8 cellular contexts compared by ENCODE assay signal in genomic region chr19:8208119-8208709, GRCh38. TPM values are rescaled to one million over a fixed set of nuclear protein-coding genes. Genes with fewer than 3 reads are reported as not detected.
DNase-seq lines count a peak whose midpoint lies in the region; ATAC-seq, FAIRE-seq and TF ChIP-seq lines count a peak whose summit lies in the region.

No MANE protein-coding gene starts in this region.

- no peaks in the 10 kb centered on the region for H3K9me3 ChIP-seq in K562 (replicated peaks; ENCODE audit: control insufficient read depth, insufficient read depth, low read depth, low read length)
- no peaks in the 10 kb centered on the region for H3K9me3 ChIP-seq in right lobe of liver
- H3K9me3 ChIP-seq in tibial artery: no peaks in the 10 kb centered on the region

- no peaks in the 10 kb centered on the region for H3K27me3 Mint-ChIP-seq in activated CD4-positive, alpha-beta T cell treated with anti-CD3 and anti-CD28 coated beads for 36 hours

- no peak overlapping the region for H2AFZ ChIP-seq in K562 (ENCODE audit: low read depth, low read length)

- no peaks in the 10 kb centered on the region for H3K9me3 Mint-ChIP-seq in activated CD4-positive, alpha-beta T cell treated with anti-CD3 and anti-CD28 coated beads for 36 hours (ENCODE audit: low read depth)

- no TSS peak for BruUV-seq in K562 (replicated peaks; lab: Mats Ljungman, UMichigan)

- H3K4me1 Mint-ChIP-seq in activated CD4-positive, alpha-beta T cell treated with anti-CD3 and anti-CD28 coated beads for 36 hours: peaks cover 21% of the 10 kb centered on the region

- no peak for TF ChIP-seq POLR2A in K562 (conservative IDR thresholded peaks at IDR 0.05)
- no peak for TF ChIP-seq POLR2A in right lobe of liver (IDR thresholded peaks at IDR 0.05)

- peaks cover 8 to 32% of the 10 kb centered on the region in 2 experiments for H3K4me1 ChIP-seq in K562 (replicated peaks in 1 of 2; ENCODE audit: control insufficient read depth in 2 of 2, insufficient read depth in 2 of 2, low read length in 2 of 2)
- H3K4me1 ChIP-seq in right lobe of liver: peaks cover 0 to 29% (median 4%) of the 10 kb centered on the region in 4 donors
- peaks cover 0 to 27% (median 14%) of the 10 kb centered on the region in 4 donors for H3K4me1 ChIP-seq in tibial artery

- 12% methylated on average over 20 of the region's 26 CpGs for WGBS in K562 (ENCODE audit: insufficient coverage, low coverage, missing lambda C conversion rate)
- WGBS in right lobe of liver (ENCODE audit: insufficient coverage, low coverage, low lambda C conversion rate, missing lambda C conversion rate): 20% methylated on average over 11 of the region's 26 CpGs

- intact Hi-C loops in activated CD4-positive, alpha-beta T cell treated with anti-CD3 and anti-CD28 coated beads for 36 hours (cut with DNase I, micrococcal nuclease): loop anchor here in 1 of 2 experiments (2.0 kb wide), 1 partner anchor 27 kb away; no protein-coding TSS in a partner anchor
- intact Hi-C loops in K562 (cut with micrococcal nuclease): no loop called here
- intact Hi-C loops in right lobe of liver (cut with DNase I): no loop called here
- intact Hi-C loops in tibial artery (cut with DNase I; ENCODE audit: low total_unique reads): no loop called here

- TF ChIP-seq CTCF in K562 (IDR thresholded peaks at IDR 0.05 in 2 of 3, conservative IDR thresholded peaks at IDR 0.05 in 1 of 3; ENCODE audit: insufficient read depth in 2 of 3, low read depth in 1 of 3, low read length in 3 of 3): no peak
- no peak for TF ChIP-seq CTCF in right lobe of liver (IDR thresholded peaks at IDR 0.05)
- TF ChIP-seq CTCF in tibial artery (IDR thresholded peaks at IDR 0.05): no peak

- CTCF ChIA-PET in activated CD4-positive, alpha-beta T cell treated with anti-CD3 and anti-CD28 coated beads for 36 hours (lab: Charles Lee): interaction anchor here (1.3 kb wide), 1 partner anchor 10 kb away, joined by 3 read pairs; no protein-coding TSS in a partner anchor
- CTCF ChIA-PET in K562 (lab: Yijun Ruan, JAX; ENCODE audit: low intra/inter-chr PET ratio): no interaction called here

- H3K9me1 ChIP-seq in K562 (ENCODE audit: control insufficient read depth, insufficient read depth, low read length): no peaks in the 10 kb centered on the region

- peak overlapping the region; percentile 18; the same call in 1 of the 2 replicates for H3K4me2 ChIP-seq in K562 (ENCODE audit: insufficient read depth, low read length)

- ATAC-seq in activated CD4-positive, alpha-beta T cell treated with anti-CD3 and anti-CD28 coated beads for 36 hours: no peak
- no peak for ATAC-seq in K562
- ATAC-seq in right lobe of liver: peak in 1 of 4 donors; percentile 3
- ATAC-seq in HG02610 (IDR thresholded peaks at IDR 0.05; ENCODE audit: unreplicated experiment): no peak
- ATAC-seq in HG03095 (IDR thresholded peaks at IDR 0.05; ENCODE audit: unreplicated experiment): no peak
- no peak for ATAC-seq in GM21786 (IDR thresholded peaks at IDR 0.05; ENCODE audit: unreplicated experiment)

- H3K36me3 Mint-ChIP-seq in activated CD4-positive, alpha-beta T cell treated with anti-CD3 and anti-CD28 coated beads for 36 hours (ENCODE audit: low read depth): peaks cover 8% of the 10 kb centered on the region

- peak overlapping the region; percentile 29; the same call in 1 of the 2 replicates for H3K4me3 ChIP-seq in K562
- peak overlapping the region; percentile 18 to 96 (median 83) for H3K4me3 ChIP-seq in right lobe of liver
- peak overlapping the region; percentile 64 to 78 for H3K4me3 ChIP-seq in tibial artery

- POLR2A ChIA-PET in activated CD4-positive, alpha-beta T cell treated with anti-CD3 and anti-CD28 coated beads for 36 hours (lab: Charles Lee): interaction anchor here (0.7 kb wide), 1 partner anchor 13 kb away, joined by 6 read pairs; no protein-coding TSS in a partner anchor
- POLR2A ChIA-PET in K562 (lab: Yijun Ruan, JAX): no interaction called here

- DNase-seq in activated CD4-positive, alpha-beta T cell treated with anti-CD3 and anti-CD28 coated beads for 36 hours: no peak
- DNase-seq in activated CD4-positive, alpha-beta T cell treated with anti-CD3 and anti-CD28 coated beads for 1 hour: no peak
- no peak for DNase-seq in K562 (ENCODE audit: extremely low read depth in 1 of 4, low spot score in 3 of 4)
- DNase-seq in right lobe of liver: peak in 2 of 3 donors; percentile 29 to 58
- no peak for DNase-seq in tibial artery

- H3K36me3 ChIP-seq in K562 (ENCODE audit: control insufficient read depth, insufficient read depth, low read length): no peaks in the 10 kb centered on the region
- no peaks in the 10 kb centered on the region for H3K36me3 ChIP-seq in right lobe of liver
- no peaks in the 10 kb centered on the region for H3K36me3 ChIP-seq in tibial artery

- TF ChIP-seq RAD21 in K562 (CRISPR knock-in tag; conservative IDR thresholded peaks at IDR 0.05 in 1 of 2, IDR thresholded peaks at IDR 0.05 in 1 of 2): no peak

- no peak overlapping the region for H3K27ac ChIP-seq in K562 (ENCODE audit: extremely low read depth, low read depth, low read length)
- H3K27ac ChIP-seq in right lobe of liver: peak overlapping the region in 2 of 3 donors; percentile 29 to 70
- peak overlapping the region in 1 of 2 donors; percentile 32 for H3K27ac ChIP-seq in tibial artery

- H3K4me3 Mint-ChIP-seq in activated CD4-positive, alpha-beta T cell treated with anti-CD3 and anti-CD28 coated beads for 36 hours: peak overlapping the region; percentile 59

- in situ Hi-C loops in K562 (cut with MboI): no loop called here

- H4K20me1 ChIP-seq in K562 (replicated peaks; ENCODE audit: control insufficient read depth, insufficient read depth, low read length): peaks cover 5% of the 10 kb centered on the region; the same call in 1 of the 2 replicates

- H3K27ac Mint-ChIP-seq in activated CD4-positive, alpha-beta T cell treated with anti-CD3 and anti-CD28 coated beads for 36 hours: peak overlapping the region; percentile 51

- no peak for TF ChIP-seq EP300 in K562 (IDR thresholded peaks at IDR 0.05; ENCODE audit: low read length)

- no peak for FAIRE-seq in K562 (lab: Jason Lieb, UNC)

- H3K27me3 ChIP-seq in K562 (ENCODE audit: control insufficient read depth in 2 of 2, insufficient read depth in 2 of 2, low read length in 2 of 2) (peaks cover 0 to 9% of the 10 kb centered on the region in 2 experiments; a peak in 1 of 5 replicates), right lobe of liver (no peaks in the 10 kb centered on the region), tibial artery (peaks cover 0 to 33% of the 10 kb centered on the region in 2 donors)

- H3K79me2 ChIP-seq in K562 (ENCODE audit: control insufficient read depth, insufficient read depth, low read length): no peaks in the 10 kb centered on the region

- no peak overlapping the region for H3K9ac ChIP-seq in K562 (ENCODE audit: insufficient read depth in 1 of 2, low read depth in 2 of 2, low read length in 2 of 2)

TF ChIP-seq in K562, 482 proteins besides CTCF, POLR2A, EP300 and RAD21 (continues in another document):
- no peak for TF ChIP-seq ATF1 (CRISPR knock-in tag; IDR thresholded peaks at IDR 0.05)
- peak; percentile 27; the same call in 1 of the 2 replicates for TF ChIP-seq ATF1 (tag; IDR thresholded peaks at IDR 0.05)

RNA-seq across cellular contexts. Expression of gene CERS4, which starts 1.0 kb away (rescaled TPM):
- 10 to 100 TPM; 21.2 to 21.8 TPM for total RNA-seq in activated CD4-positive, alpha-beta T cell treated with anti-CD3 and anti-CD28 coated beads for 36 hours
- 5.9 and 13.8 TPM in 2 replicates for total RNA-seq in K562 (2011; cell fraction: chromatin; rRNA removed; ENCODE audit: low replicate concordance)
- 7.5 and 9.3 TPM in 2 replicates for total RNA-seq in K562 (2011; cell fraction: nucleolus; rRNA removed)
- total RNA-seq in K562 (2011; cell fraction: nucleoplasm; rRNA removed): 6.3 and 10.6 TPM in 2 replicates
- total RNA-seq in K562 (2014; rRNA removed) (3.8 and 5.2 TPM in 2 replicates), K562 (2014; rRNA removed; fragmentation: Illumina TruSeq; extraction: Trizol) (1.1 and 1.4 TPM in 2 replicates), K562 (2015; rRNA removed; fragmentation: Illumina TruSeq; extraction: Trizol) (2.0 and 2.8 TPM in 2 replicates), K562 (2021) (3.7 and 3.8 TPM in 2 replicates), right lobe of liver (10 to 100 TPM; 38.6 to 75.4 (median 58.3) TPM)
- polyA plus RNA-seq in K562 (2011; rRNA removed) (4.4 and 7.4 TPM in 2 replicates), K562 (2014; fragmentation: Illumina TruSeq; extraction: Trizol) (1.3 and 3.1 TPM in 2 replicates), K562 (2014; fragmentation: Nextera tagmentation; extraction: Ambion mirVana) (under 1 TPM in 1 of 2 experiments, not detected in 1; 0.14 TPM), K562 (2014; rRNA removed) (4.3 and 5.6 TPM in 2 replicates)
- polyA plus RNA-seq in K562 (2011; cell fraction: cytosol; rRNA removed): 9.3 and 12.9 TPM in 2 replicates
- polyA plus RNA-seq in K562 (2011; cell fraction: nucleus; rRNA removed): 9.5 and 10.7 TPM in 2 replicates
- polyA plus RNA-seq in K562 (2012): 1.4 and 6.1 TPM in 2 replicates
- 3.0 and 5.3 TPM in 2 replicates for polyA minus RNA-seq in K562 (2011; rRNA and poly(A)+ RNA removed)
- polyA minus RNA-seq in K562 (2011; cell fraction: cytosol; rRNA and poly(A)+ RNA removed): 3.1 and 5.9 TPM in 2 replicates
- 2.7 and 4.4 TPM in 2 replicates for polyA minus RNA-seq in K562 (2011; cell fraction: nucleus; rRNA and poly(A)+ RNA removed)

RNA-seq across cellular contexts. Expression of gene FBN3, which starts 58.8 kb away (rescaled TPM):
- not detected for total RNA-seq in activated CD4-positive, alpha-beta T cell treated with anti-CD3 and anti-CD28 coated beads for 36 hours
- total RNA-seq in K562 (2011; cell fraction: chromatin; rRNA removed; ENCODE audit: low replicate concordance): 2.3 TPM in 1 of 2 replicates, not detected in the other
- 0.67 TPM in 1 of 2 replicates, not detected in the other for total RNA-seq in K562 (2011; cell fraction: nucleolus; rRNA removed)
- 0.44 and 1.3 TPM in 2 replicates for total RNA-seq in K562 (2011; cell fraction: nucleoplasm; rRNA removed)
- under 0.01 TPM in 1 of 2 replicates, not detected in the other for total RNA-seq in K562 (2014; rRNA removed)
- not detected in 2 replicates for total RNA-seq in K562 (2014; rRNA removed; fragmentation: Illumina TruSeq; extraction: Trizol)
- total RNA-seq in K562 (2015; rRNA removed; fragmentation: Illumina TruSeq; extraction: Trizol): not detected in 2 replicates
- 0.04 and 0.29 TPM in 2 replicates for total RNA-seq in K562 (2021)
- 0.08 and 0.11 TPM in 2 replicates for polyA plus RNA-seq in K562 (2011; rRNA removed)
- polyA plus RNA-seq in K562 (2011; cell fraction: cytosol; rRNA removed): 0.04 and 0.06 TPM in 2 replicates
- polyA plus RNA-seq in K562 (2011; cell fraction: nucleus; rRNA removed): 0.13 and 0.54 TPM in 2 replicates
- 0.01 and 0.08 TPM in 2 replicates for polyA plus RNA-seq in K562 (2012)
- not detected in 2 replicates for polyA plus RNA-seq in K562 (2014; fragmentation: Illumina TruSeq; extraction: Trizol)
- polyA plus RNA-seq in K562 (2014; fragmentation: Nextera tagmentation; extraction: Ambion mirVana): under 1 TPM in 1 of 2 experiments, not detected in 1; 0.01 TPM
- 0.01 and 0.03 TPM in 2 replicates for polyA plus RNA-seq in K562 (2014; rRNA removed)
- polyA minus RNA-seq in K562 (2011; rRNA and poly(A)+ RNA removed): not detected in 2 replicates
- not detected in 2 replicates for polyA minus RNA-seq in K562 (2011; cell fraction: cytosol; rRNA and poly(A)+ RNA removed)
- 0.33 and 0.54 TPM in 2 replicates for polyA minus RNA-seq in K562 (2011; cell fraction: nucleus; rRNA and poly(A)+ RNA removed)
- total RNA-seq in right lobe of liver: under 1 TPM in 2 of 6 experiments, not detected in 4; 0.11 to 0.37 TPM

Comparison
In these comparisons a context has a peak if more than half of its experiments do, and no peak if none do; other contexts are left out.
1. DNase-seq: peak in right lobe of liver (2 of 3); none in activated CD4-positive, alpha-beta T cell treated with anti-CD3 and anti-CD28 coated beads for 36 hours (single experiment), activated CD4-positive, alpha-beta T cell treated with anti-CD3 and anti-CD28 coated beads for 1 hour (single experiment), K562 (0 of 4) and tibial artery (0 of 2).
2. H3K4me3 ChIP-seq: peak in every context shown above with its lines; median percentile 83 in right lobe of liver; 71 in tibial artery; 29 in K562.